Comparison of ENCODE assay signal across 14 cellular contexts in genomic region chr17:73539176-73539575, GRCh38.
A peak's percentile ranks its signal among the peaks of the same experiment; 100 is the strongest.
DNase-seq lines count a peak whose midpoint lies in the region; ATAC-seq and TF ChIP-seq lines count a peak whose summit lies in the region.
"Had no signal": no experiment of that assay in that cellular context is flagged by ENCODE, and none has a peak within 500 bp of the region (broad histone marks: within the 10 kb centered on the region; RNA-seq: fewer than 3 reads in every experiment).

No MANE protein-coding gene starts in this region.

- no peak overlapping the region for H3K9ac ChIP-seq in SK-N-SH

- H3K9me3 ChIP-seq in SK-N-SH (no peaks in the 10 kb centered on the region), vagina (no peaks in the 10 kb centered on the region)
- H3K9me3 ChIP-seq: HAP-1 had no signal

- H2AFZ ChIP-seq in SK-N-SH (ENCODE audit: low read depth) = no peak overlapping the region

- WGBS in SK-N-SH (ENCODE audit: low lambda C conversion rate) = 35% methylated on average over 9 of the region's 9 CpGs

- H3K4me1 Mint-ChIP-seq in memory B cell = peaks cover 17% of the 10 kb centered on the region
- peaks cover 45% of the 10 kb centered on the region for H3K4me1 Mint-ChIP-seq in type B pancreatic cell (ENCODE audit: unreplicated experiment)
- H3K4me1 Mint-ChIP-seq: B cell had no signal

- H3K27me3 Mint-ChIP-seq in memory B cell (no peaks in the 10 kb centered on the region), type B pancreatic cell (no peaks in the 10 kb centered on the region)
- H3K27me3 Mint-ChIP-seq: B cell; CD4-positive, alpha-beta T cell had no signal

- POLR2A ChIA-PET in SK-N-SH (lab: Yijun Ruan, JAX) = no interaction called here

- TF ChIP-seq RAD21 in SK-N-SH (IDR thresholded peaks at IDR 0.05; ENCODE audit: low read length) = no peak

- no peaks in the 10 kb centered on the region for H3K9me2 ChIP-seq in SK-N-SH

- DNase-seq in SK-N-SH (peak; percentile 75), NCI-H82 treated with DMSO at 0.1 percent for 48 hours (lab: John Stamatoyannopoulos, UW; ENCODE audit: unreplicated experiment) (peak; percentile 48), memory B cell (ENCODE audit: low spot score in 2 of 2) (no peak), type B pancreatic cell (ENCODE audit: extremely low spot score, unreplicated experiment) (no peak), vagina (ENCODE audit: extremely low spot score in 2 of 2) (no peak), AG20443 (ENCODE audit: low spot score) (no peak)
- DNase-seq: ACHN; C1 segment of cervical spinal cord; CD4-positive, alpha-beta T cell; DND-41; GDM1 had no signal

- peaks cover 5% of the 10 kb centered on the region for H3K36me3 Mint-ChIP-seq in memory B cell
- H3K36me3 Mint-ChIP-seq in type B pancreatic cell = peaks cover 1% of the 10 kb centered on the region

- intact Hi-C loops in vagina (cut with DNase I) = no loop called here

- H3K4me3 Mint-ChIP-seq in memory B cell (no peak overlapping the region), type B pancreatic cell (peak overlapping the region; percentile 41)
- H3K4me3 Mint-ChIP-seq: B cell; CD4-positive, alpha-beta T cell had no signal

- H3K36me3 ChIP-seq in SK-N-SH (replicated peaks in 1 of 2; ENCODE audit: control insufficient read depth in 1 of 2, insufficient read depth in 2 of 2, low read length in 1 of 2) (no peaks in the 10 kb centered on the region), vagina (no peaks in the 10 kb centered on the region)
- H3K36me3 ChIP-seq: HAP-1 had no signal

- no peaks in the 10 kb centered on the region for H4K20me1 ChIP-seq in SK-N-SH (ENCODE audit: insufficient read depth)

- no peak overlapping the region for H3K27ac ChIP-seq in SK-N-SH (ENCODE audit: low read depth in 2 of 2, low read length in 1 of 2)
- no peak overlapping the region for H3K27ac ChIP-seq in vagina

- TF ChIP-seq CTCF in SK-N-SH (IDR thresholded peaks at IDR 0.05) (no peak), type B pancreatic cell (conservative IDR thresholded peaks at IDR 0.05) (no peak), vagina (IDR thresholded peaks at IDR 0.05) (no peak)

- H3K27ac Mint-ChIP-seq in memory B cell (peak overlapping the region; percentile 83), type B pancreatic cell (no peak overlapping the region)
- H3K27ac Mint-ChIP-seq: B cell; CD4-positive, alpha-beta T cell had no signal

- H3K9me3 Mint-ChIP-seq in memory B cell (no peaks in the 10 kb centered on the region), type B pancreatic cell (no peaks in the 10 kb centered on the region)
- H3K9me3 Mint-ChIP-seq: CD4-positive, alpha-beta T cell had no signal

- H3F3A ChIP-seq in SK-N-SH (replicated peaks; ENCODE audit: insufficient read depth) = no peaks in the 10 kb centered on the region

- CTCF ChIA-PET in SK-N-SH (lab: Yijun Ruan, JAX) = interaction anchor here (0.7 to 5.4 kb wide), 8 partner anchors 10 to 110 kb away, joined by 3 to 28 read pairs (median 4); no protein-coding TSS in a partner anchor

- peaks cover 0 to 41% of the 10 kb centered on the region in 2 experiments; a peak in 1 of 4 replicates for H3K4me1 ChIP-seq in SK-N-SH (ENCODE audit: control insufficient read depth in 1 of 2, insufficient read depth in 2 of 2, low read depth in 1 of 2, low read length in 1 of 2)
- no peaks in the 10 kb centered on the region for H3K4me1 ChIP-seq in vagina
- H3K4me1 ChIP-seq: HAP-1 had no signal

- no peaks in the 10 kb centered on the region for H3K27me3 ChIP-seq in SK-N-SH (ENCODE audit: insufficient read depth)
- no peaks in the 10 kb centered on the region for H3K27me3 ChIP-seq in vagina

- ATAC-seq in SK-N-SH treated with all-trans-retinoic acid at 6 μM for 48 hours (no peak), memory B cell (ENCODE audit: low read depth) (no peak)

- no peak for TF ChIP-seq POLR2A in vagina (IDR thresholded peaks at IDR 0.05)

- no peak overlapping the region for H3K4me2 ChIP-seq in SK-N-SH

- no peaks in the 10 kb centered on the region for H3K79me2 ChIP-seq in SK-N-SH (ENCODE audit: insufficient read depth)

- TF ChIP-seq EP300 in SK-N-SH (IDR thresholded peaks at IDR 0.05; ENCODE audit: borderline replicate concordance in 1 of 2, low read depth in 1 of 2, low read length in 1 of 2) = no peak

- H3K4me3 ChIP-seq in SK-N-SH (ENCODE audit: low read depth in 2 of 2, low read length in 1 of 2) = no peak overlapping the region
- H3K4me3 ChIP-seq in vagina = no peak overlapping the region
- H3K4me3 ChIP-seq: HAP-1 had no signal

TF ChIP-seq in SK-N-SH, 30 proteins besides CTCF, POLR2A, EP300 and RAD21 (continues in another document):
- TF ChIP-seq IRF3 (IDR thresholded peaks at IDR 0.05; ENCODE audit: low read depth, low read length) (no peak), NFIC (IDR thresholded peaks at IDR 0.05; ENCODE audit: borderline replicate concordance) (no peak), USF2 (IDR thresholded peaks at IDR 0.05; ENCODE audit: borderline replicate concordance, low read depth, low read length) (no peak), ZBTB33 (IDR thresholded peaks at IDR 0.05; ENCODE audit: borderline replicate concordance, low read depth) (no peak), GATA2 (CRISPR knock-in tag; IDR thresholded peaks at IDR 0.05) (no peak), FOXJ3 (CRISPR knock-in tag; IDR thresholded peaks at IDR 0.05) (no peak)

TF ChIP-seq in SK-N-SH treated with all-trans-retinoic acid at 6 μM for 48 hours, 23 proteins besides CTCF, POLR2A, EP300 and RAD21:
- TF ChIP-seq ARNTL (CRISPR knock-in tag; IDR thresholded peaks at IDR 0.05; ENCODE audit: borderline replicate concordance, low read depth) (no peak), POU6F1 (CRISPR knock-in tag; IDR thresholded peaks at IDR 0.05; ENCODE audit: borderline replicate concordance, low read depth) (no peak), ZNF8 (CRISPR knock-in tag; IDR thresholded peaks at IDR 0.05) (no peak), SNAI2 (CRISPR knock-in tag; IDR thresholded peaks at IDR 0.05) (no peak), ZFP3 (CRISPR knock-in tag; IDR thresholded peaks at IDR 0.05) (no peak), RARB (CRISPR knock-in tag; IDR thresholded peaks at IDR 0.05) (no peak), ESRRG (CRISPR knock-in tag; IDR thresholded peaks at IDR 0.05) (no peak), ZNF70 (CRISPR knock-in tag; IDR thresholded peaks at IDR 0.05) (no peak), TOX (CRISPR knock-in tag; IDR thresholded peaks at IDR 0.05; ENCODE audit: borderline replicate concordance) (no peak), ZNF565 (CRISPR knock-in tag; conservative IDR thresholded peaks at IDR 0.05; ENCODE audit: low read depth) (no peak), BACH2 (CRISPR knock-in tag; IDR thresholded peaks at IDR 0.05; ENCODE audit: borderline replicate concordance) (no peak), OSR1 (CRISPR knock-in tag; IDR thresholded peaks at IDR 0.05) (no peak)

Comparison
In these comparisons a context has a peak if more than half of its experiments do, and no peak if none do; other contexts are left out.
1. DNase-seq: peak in SK-N-SH (single experiment) and NCI-H82 treated with DMSO at 0.1 percent for 48 hours (single experiment); none in memory B cell (0 of 2), type B pancreatic cell (single experiment), vagina (0 of 2) and AG20443 (single experiment).